Comparison of ENCODE assay signal across 9 cellular contexts in genomic region chr11:63862923-63863322, GRCh38. TPM values are rescaled to one million over a fixed set of nuclear protein-coding genes. Genes with fewer than 3 reads are reported as not detected.
DNase-seq lines count a peak whose midpoint lies in the region; ATAC-seq and TF ChIP-seq lines count a peak whose summit lies in the region.
"Had no signal": no experiment of that assay in that cellular context is flagged by ENCODE, and none has a peak within 500 bp of the region (broad histone marks: within the 10 kb centered on the region; RNA-seq: fewer than 3 reads in every experiment).

No MANE protein-coding gene starts in this region.

- ATAC-seq in CD4-positive, CD25-positive, alpha-beta regulatory T cell (ENCODE audit: low read depth in 2 of 2), result peak in 1 of 2 donors; percentile 36
- peak; percentile 72 for ATAC-seq in activated CD8-positive, alpha-beta T cell treated with anti-CD3 and anti-CD28 coated beads, Interleukin-2, amount 10 ng/mL, durations not matched to agents 7 days and 5 days
- no peak for ATAC-seq in psoas muscle
- ATAC-seq in GM21447 (IDR thresholded peaks at IDR 0.05; ENCODE audit: unreplicated experiment), result no peak
- no peak for ATAC-seq in GM19035 (IDR thresholded peaks at IDR 0.05; ENCODE audit: unreplicated experiment)

- CTCF ChIA-PET in activated CD8-positive, alpha-beta T cell treated with anti-CD3 and anti-CD28 coated beads, Interleukin-2, amount 10 ng/mL, durations not matched to agents 7 days and 5 days (lab: Charles Lee), result interaction anchor here (0.9 to 1.7 kb wide), 5 partner anchors 9 to 25 kb away, joined by 3 to 12 read pairs (median 5); partner anchors contain the start of gene MARK2

- H3K27ac ChIP-seq in CD4-positive, CD25-positive, alpha-beta regulatory T cell (ENCODE audit: insufficient read depth, low read length, poor library complexity, severe bottlenecking), result peak overlapping the region; percentile 34
- H3K27ac ChIP-seq in psoas muscle, result no peak overlapping the region

- TF ChIP-seq CTCF in psoas muscle (IDR thresholded peaks at IDR 0.05), result no peak

- no peaks in the 10 kb centered on the region for H3K9me3 Mint-ChIP-seq in CD4-positive, CD25-positive, alpha-beta regulatory T cell
- no peaks in the 10 kb centered on the region for H3K9me3 Mint-ChIP-seq in activated CD8-positive, alpha-beta T cell treated with anti-CD3 and anti-CD28 coated beads, Interleukin-2, amount 10 ng/mL, durations not matched to agents 7 days and 5 days (ENCODE audit: insufficient read depth)

- H3K4me1 Mint-ChIP-seq in CD4-positive, CD25-positive, alpha-beta regulatory T cell, result peaks cover 26 to 63% (median 44%) of the 10 kb centered on the region in 4 donors
- H3K4me1 Mint-ChIP-seq in activated CD8-positive, alpha-beta T cell treated with anti-CD3 and anti-CD28 coated beads, Interleukin-2, amount 10 ng/mL, durations not matched to agents 7 days and 5 days (ENCODE audit: low read depth), result peaks cover 61% of the 10 kb centered on the region

- H3K36me3 Mint-ChIP-seq in CD4-positive, CD25-positive, alpha-beta regulatory T cell, result peaks cover 11% of the 10 kb centered on the region
- H3K36me3 Mint-ChIP-seq in activated CD8-positive, alpha-beta T cell treated with anti-CD3 and anti-CD28 coated beads, Interleukin-2, amount 10 ng/mL, durations not matched to agents 7 days and 5 days (ENCODE audit: low read depth), result peaks cover 42% of the 10 kb centered on the region

- H3K4me3 ChIP-seq in CD4-positive, CD25-positive, alpha-beta regulatory T cell (ENCODE audit: low read depth, low read length), result no peak overlapping the region
- H3K4me3 ChIP-seq in psoas muscle, result no peak overlapping the region

- peaks cover 48% of the 10 kb centered on the region for H3K4me1 ChIP-seq in CD4-positive, CD25-positive, alpha-beta regulatory T cell (ENCODE audit: control insufficient read depth, insufficient read depth, low read length, poor library complexity, severe bottlenecking)
- H3K4me1 ChIP-seq in psoas muscle, result peaks cover 33% of the 10 kb centered on the region

- POLR2A ChIA-PET in activated CD8-positive, alpha-beta T cell treated with anti-CD3 and anti-CD28 coated beads, Interleukin-2, amount 10 ng/mL, durations not matched to agents 7 days and 5 days (lab: Charles Lee), result interaction anchor here (0.7 kb wide), 1 partner anchor 126 kb away, joined by 3 read pairs; no protein-coding TSS in a partner anchor

- peaks cover 14% of the 10 kb centered on the region for H3K36me3 ChIP-seq in CD4-positive, CD25-positive, alpha-beta regulatory T cell (ENCODE audit: control insufficient read depth, insufficient read depth, low read length)
- H3K36me3 ChIP-seq in psoas muscle (ENCODE audit: insufficient read depth in 1 of 2, low read depth in 1 of 2), result peaks cover 3 to 21% of the 10 kb centered on the region in 2 donors

- peak overlapping the region in 2 of 4 donors; percentile 50 to 51 for H3K4me3 Mint-ChIP-seq in CD4-positive, CD25-positive, alpha-beta regulatory T cell
- H3K4me3 Mint-ChIP-seq in activated CD8-positive, alpha-beta T cell treated with anti-CD3 and anti-CD28 coated beads, Interleukin-2, amount 10 ng/mL, durations not matched to agents 7 days and 5 days, result no peak overlapping the region

- no peaks in the 10 kb centered on the region for H3K27me3 ChIP-seq in CD4-positive, CD25-positive, alpha-beta regulatory T cell (ENCODE audit: control insufficient read depth, insufficient read depth, low read length)
- H3K27me3 ChIP-seq in psoas muscle (ENCODE audit: insufficient read depth in 3 of 3, low read length in 2 of 3), result no peaks in the 10 kb centered on the region

- no peaks in the 10 kb centered on the region for H3K27me3 Mint-ChIP-seq in CD4-positive, CD25-positive, alpha-beta regulatory T cell
- no peaks in the 10 kb centered on the region for H3K27me3 Mint-ChIP-seq in activated CD8-positive, alpha-beta T cell treated with anti-CD3 and anti-CD28 coated beads, Interleukin-2, amount 10 ng/mL, durations not matched to agents 7 days and 5 days (ENCODE audit: low read depth)

- no peak for DNase-seq in CD4-positive, CD25-positive, alpha-beta regulatory T cell
- peak; percentile 65 for DNase-seq in MV-4-11 (lab: John Stamatoyannopoulos, UW)
- peak; percentile 31 for DNase-seq in activated CD8-positive, alpha-beta T cell treated with anti-CD3 and anti-CD28 coated beads, Interleukin-2, amount 10 ng/mL, durations not matched to agents 7 days and 5 days
- DNase-seq in mucosa of gallbladder (ENCODE audit: low spot score), result peak; percentile 83
- DNase-seq in psoas muscle, result no peak
- no peak for DNase-seq in KG1 (lab: John Stamatoyannopoulos, UW)
- DNase-seq: cerebellar nuclear complex had no signal

- WGBS in psoas muscle, 3 donors, result 50 to 60% (median 51%) methylated on average over 4 of the region's 4 CpGs

- H3K27ac Mint-ChIP-seq in CD4-positive, CD25-positive, alpha-beta regulatory T cell, result peak overlapping the region; percentile 82 to 86 (median 85)
- H3K27ac Mint-ChIP-seq in activated CD8-positive, alpha-beta T cell treated with anti-CD3 and anti-CD28 coated beads, Interleukin-2, amount 10 ng/mL, durations not matched to agents 7 days and 5 days, result peak overlapping the region; percentile 82

- intact Hi-C loops in psoas muscle (cut with DNase I), result no loop called here

- no peaks in the 10 kb centered on the region for H3K9me3 ChIP-seq in CD4-positive, CD25-positive, alpha-beta regulatory T cell (ENCODE audit: control insufficient read depth in 2 of 2, low read length in 2 of 2)
- H3K9me3 ChIP-seq in psoas muscle, result no peaks in the 10 kb centered on the region

RNA-seq across cellular contexts. Expression of gene MARK2, which starts 24.0 kb away (rescaled TPM):
- 66.6 TPM for total RNA-seq in CD4-positive, CD25-positive, alpha-beta regulatory T cell
- 10 to 100 TPM; 29.3 to 39.9 (median 36.4) TPM for polyA plus RNA-seq in CD4-positive, CD25-positive, alpha-beta regulatory T cell
- 10 to 100 TPM; 62.1 to 68.6 TPM for total RNA-seq in activated CD8-positive, alpha-beta T cell treated with anti-CD3 and anti-CD28 coated beads, Interleukin-2, amount 10 ng/mL, durations not matched to agents 7 days and 5 days
- total RNA-seq in mucosa of gallbladder (65.0 TPM), psoas muscle (10 to 100 TPM; 21.7 to 24.9 (median 22.9) TPM)
- 10 to 100 TPM; 11.7 to 24.7 (median 12.7) TPM for polyA plus RNA-seq in psoas muscle

RNA-seq across cellular contexts. Expression of gene SPINDOC, which starts 49.7 kb away (rescaled TPM):
- 11.1 TPM for total RNA-seq in CD4-positive, CD25-positive, alpha-beta regulatory T cell
- under 1 TPM; 0.41 to 1.00 (median 0.58) TPM for polyA plus RNA-seq in CD4-positive, CD25-positive, alpha-beta regulatory T cell
- 10 to 100 TPM; 49.1 to 50.4 TPM for total RNA-seq in activated CD8-positive, alpha-beta T cell treated with anti-CD3 and anti-CD28 coated beads, Interleukin-2, amount 10 ng/mL, durations not matched to agents 7 days and 5 days
- total RNA-seq in mucosa of gallbladder, result 19.6 TPM
- total RNA-seq in psoas muscle, result 1 to 10 TPM; 3.8 to 8.8 (median 6.9) TPM
- 1 to 10 TPM; 2.7 to 4.7 (median 4.6) TPM for polyA plus RNA-seq in psoas muscle

RNA-seq across cellular contexts. Expression of gene RCOR2, which starts 54.0 kb away (rescaled TPM):
- total RNA-seq in CD4-positive, CD25-positive, alpha-beta regulatory T cell, result not detected
- polyA plus RNA-seq in CD4-positive, CD25-positive, alpha-beta regulatory T cell, result not detected
- under 1 TPM; 0.55 to 0.60 TPM for total RNA-seq in activated CD8-positive, alpha-beta T cell treated with anti-CD3 and anti-CD28 coated beads, Interleukin-2, amount 10 ng/mL, durations not matched to agents 7 days and 5 days
- total RNA-seq in mucosa of gallbladder (2.7 TPM), psoas muscle (1 to 10 TPM in 1 of 4 donors, under 1 TPM in 3; 0.25 to 2.1 (median 0.47) TPM)
- under 1 TPM; 0.07 to 0.91 (median 0.77) TPM for polyA plus RNA-seq in psoas muscle

Comparison
In these comparisons a context has a peak if more than half of its experiments do, and no peak if none do; other contexts are left out.
1. DNase-seq: peak in MV-4-11 (single experiment), activated CD8-positive, alpha-beta T cell treated with anti-CD3 and anti-CD28 coated beads, Interleukin-2, amount 10 ng/mL, durations not matched to agents 7 days and 5 days (single experiment) and mucosa of gallbladder (single experiment); none in CD4-positive, CD25-positive, alpha-beta regulatory T cell (0 of 3), psoas muscle (0 of 2) and KG1 (single experiment).